ENCODE assay signal across 15 cellular contexts in the genomic region with DNA sequence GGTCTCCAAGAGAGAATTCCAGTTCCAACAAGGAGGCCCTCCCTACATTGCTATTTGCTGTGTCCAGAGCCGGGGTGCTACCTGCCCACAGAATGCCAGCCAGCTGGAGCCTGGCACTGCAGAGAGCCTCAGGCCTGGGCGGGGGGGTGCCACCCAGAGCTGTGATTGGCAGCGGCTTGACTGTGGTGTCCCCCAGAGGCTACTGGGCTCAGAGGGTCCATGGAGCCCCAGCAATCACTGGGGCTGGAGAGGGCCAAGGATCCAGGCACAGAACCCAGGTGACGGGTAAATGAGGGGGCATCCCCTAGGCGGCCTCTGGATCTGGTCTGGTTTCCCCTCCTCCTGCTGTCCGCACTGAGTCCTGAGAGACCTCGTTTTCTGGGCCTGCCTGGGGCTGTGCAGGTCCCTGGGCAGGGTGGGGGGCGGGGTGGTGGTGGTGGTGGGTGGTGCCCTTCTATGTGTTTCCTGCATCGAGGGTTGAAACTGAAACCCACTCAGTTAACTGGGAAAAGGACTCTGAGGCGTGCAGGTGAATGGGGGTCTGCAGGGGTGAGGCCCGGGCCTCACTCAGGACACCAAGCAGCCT. TPM values are rescaled to one million over a fixed set of nuclear protein-coding genes. Genes with fewer than 3 reads are reported as not detected.
DNase-seq lines count a peak whose midpoint lies in the region; ATAC-seq and TF ChIP-seq lines count a peak whose summit lies in the region.
"Had no signal": no experiment of that assay in that cellular context is flagged by ENCODE, and none has a peak within 500 bp of the region (broad histone marks: within the 10 kb centered on the region; RNA-seq: fewer than 3 reads in every experiment).

No MANE protein-coding gene starts in this region.

- ATAC-seq in gastroesophageal sphincter (no peak), HG02678 (IDR thresholded peaks at IDR 0.05; ENCODE audit: unreplicated experiment) (no peak)
- ATAC-seq: CD8-positive, alpha-beta T cell; GM23338 had no signal

- no peaks in the 10 kb centered on the region for H3K9me3 Mint-ChIP-seq in T-helper 2 cell treated with Interferon-gamma antibody and Interleukin-4, amounts not matched to agents 5 μg/mL and 100 μg/mL, for 36 hours
- H3K9me3 Mint-ChIP-seq in chondrocyte (ENCODE audit: low read depth): no peaks in the 10 kb centered on the region
- H3K9me3 Mint-ChIP-seq: CD8-positive, alpha-beta T cell; GM23338 had no signal

- intact Hi-C loops in posterior vena cava (cut with DNase I): no loop called here

- H3K36me3 Mint-ChIP-seq in T-helper 2 cell treated with Interferon-gamma antibody and Interleukin-4, amounts not matched to agents 5 μg/mL and 100 μg/mL, for 36 hours (ENCODE audit: low read depth): no peaks in the 10 kb centered on the region
- peaks cover 2% of the 10 kb centered on the region for H3K36me3 Mint-ChIP-seq in chondrocyte (ENCODE audit: low read depth)
- H3K36me3 Mint-ChIP-seq: CD8-positive, alpha-beta T cell had no signal

- H3K27me3 ChIP-seq in BLaER1 (no peaks in the 10 kb centered on the region), gastroesophageal sphincter (no peaks in the 10 kb centered on the region)

- no peak for TF ChIP-seq CTCF in chondrocyte (IDR thresholded peaks at IDR 0.05)
- TF ChIP-seq CTCF in gastroesophageal sphincter (IDR thresholded peaks at IDR 0.05): no peak

- H3K9me3 ChIP-seq in BLaER1 (no peaks in the 10 kb centered on the region), gastroesophageal sphincter (no peaks in the 10 kb centered on the region)

- no peak overlapping the region for H3K4me3 Mint-ChIP-seq in T-helper 2 cell treated with Interferon-gamma antibody and Interleukin-4, amounts not matched to agents 5 μg/mL and 100 μg/mL, for 36 hours
- no peak overlapping the region for H3K4me3 Mint-ChIP-seq in chondrocyte (ENCODE audit: unreplicated experiment)
- H3K4me3 Mint-ChIP-seq: CD8-positive, alpha-beta T cell; GM23338 had no signal

- H3K4me1 ChIP-seq in BLaER1: peaks cover 60% of the 10 kb centered on the region
- H3K4me1 ChIP-seq in gastroesophageal sphincter: no peaks in the 10 kb centered on the region

- H3K27me3 Mint-ChIP-seq in T-helper 2 cell treated with Interferon-gamma antibody and Interleukin-4, amounts not matched to agents 5 μg/mL and 100 μg/mL, for 36 hours (ENCODE audit: low read depth): no peaks in the 10 kb centered on the region
- H3K27me3 Mint-ChIP-seq in chondrocyte (ENCODE audit: low read depth): no peaks in the 10 kb centered on the region

- DNase-seq in T-helper 2 cell treated with Interferon-gamma antibody and Interleukin-4, amounts not matched to agents 5 μg/mL and 100 μg/mL, for 36 hours (ENCODE audit: low spot score): no peak
- DNase-seq in T-helper 2 cell (no peak), chondrocyte (ENCODE audit: low spot score) (peak; percentile 67), posterior vena cava (ENCODE audit: low spot score) (peak; percentile 57), NCI-H1694 (lab: John Stamatoyannopoulos, UW) (no peak)
- DNase-seq: ACHN; CD8-positive, alpha-beta T cell; COR-L47; DND-41; GDM1 had no signal

- H3K27ac ChIP-seq in BLaER1 (peak overlapping the region; percentile 60), gastroesophageal sphincter (no peak overlapping the region)
- H3K27ac ChIP-seq: C4-2B had no signal

- no CpG with 5 or more reads among the region's 11 CpGs for WGBS in gastroesophageal sphincter (ENCODE audit: low coverage in 1 of 2), 2 donors

- H3K4me2 ChIP-seq in BLaER1: peak overlapping the region; percentile 70
- H3K4me2 ChIP-seq: GM23338 had no signal

- H3K4me3 ChIP-seq in BLaER1: no peak overlapping the region
- no peak overlapping the region for H3K4me3 ChIP-seq in gastroesophageal sphincter
- H3K4me3 ChIP-seq: GM23338 had no signal

- TF ChIP-seq POLR2A in gastroesophageal sphincter (IDR thresholded peaks at IDR 0.05): no peak

- peak overlapping the region; percentile 26 for H3K27ac Mint-ChIP-seq in T-helper 2 cell treated with Interferon-gamma antibody and Interleukin-4, amounts not matched to agents 5 μg/mL and 100 μg/mL, for 36 hours
- no peak overlapping the region for H3K27ac Mint-ChIP-seq in chondrocyte (ENCODE audit: unreplicated experiment)
- H3K27ac Mint-ChIP-seq: CD8-positive, alpha-beta T cell; GM23338 had no signal

- no peak overlapping the region for H3K9ac ChIP-seq in BLaER1

- H3K36me3 ChIP-seq in BLaER1 (peaks cover 96% of the 10 kb centered on the region), gastroesophageal sphincter (no peaks in the 10 kb centered on the region)

- H4K20me1 ChIP-seq in BLaER1: peaks cover 75% of the 10 kb centered on the region

- H3K4me1 Mint-ChIP-seq in T-helper 2 cell treated with Interferon-gamma antibody and Interleukin-4, amounts not matched to agents 5 μg/mL and 100 μg/mL, for 36 hours (ENCODE audit: low read depth): no peaks in the 10 kb centered on the region
- no peaks in the 10 kb centered on the region for H3K4me1 Mint-ChIP-seq in chondrocyte (ENCODE audit: low read depth)
- H3K4me1 Mint-ChIP-seq: GM23338 had no signal

- no peak for TF ChIP-seq EP300 in gastroesophageal sphincter (IDR thresholded peaks at IDR 0.05)

RNA-seq across cellular contexts. Expression of gene DPYSL4, which starts 12.6 kb away (rescaled TPM):
- total RNA-seq in chondrocyte (19.9 to 37.6 TPM (median 35.2 TPM) in 3 replicates), posterior vena cava (1 to 10 TPM; 1.4 to 2.1 TPM), gastroesophageal sphincter (1 to 10 TPM; 1.6 to 2.6 (median 1.9) TPM)

Comparison
In these comparisons a context has a peak if more than half of its experiments do, and no peak if none do; other contexts are left out.
1. DNase-seq: peak in chondrocyte (single experiment) and posterior vena cava (single experiment); none in T-helper 2 cell treated with Interferon-gamma antibody and Interleukin-4, amounts not matched to agents 5 μg/mL and 100 μg/mL, for 36 hours (single experiment), T-helper 2 cell (0 of 5) and NCI-H1694 (single experiment).